Comparison of ENCODE assay signal across 14 cellular contexts in genomic region chr11:8309862-8310261, GRCh38. TPM values are rescaled to one million over a fixed set of nuclear protein-coding genes. Genes with fewer than 3 reads are reported as not detected.
DNase-seq lines count a peak whose midpoint lies in the region; ATAC-seq, FAIRE-seq and TF ChIP-seq lines count a peak whose summit lies in the region.
"Had no signal": no experiment of that assay in that cellular context is flagged by ENCODE, and none has a peak within 500 bp of the region (broad histone marks: within the 10 kb centered on the region; RNA-seq: fewer than 3 reads in every experiment).

No MANE protein-coding gene starts in this region.

- H4K20me1 ChIP-seq in K562 (replicated peaks; ENCODE audit: control insufficient read depth, insufficient read depth, low read length): no peaks in the 10 kb centered on the region
- H4K20me1 ChIP-seq in osteoblast (ENCODE audit: insufficient read depth, low read length): no peaks in the 10 kb centered on the region

- FAIRE-seq in K562 (lab: Jason Lieb, UNC): no peak

- no peaks in the 10 kb centered on the region for H3K4me1 ChIP-seq in K562 (replicated peaks in 1 of 2; ENCODE audit: control insufficient read depth in 2 of 2, insufficient read depth in 2 of 2, low read length in 2 of 2)
- no peaks in the 10 kb centered on the region for H3K4me1 ChIP-seq in osteoblast (ENCODE audit: insufficient read depth, low read length)

- H3K9me1 ChIP-seq in K562 (ENCODE audit: control insufficient read depth, insufficient read depth, low read length): no peaks in the 10 kb centered on the region

- in situ Hi-C loops in K562 (cut with MboI): no loop called here

- TF ChIP-seq CTCF in K562 (IDR thresholded peaks at IDR 0.05 in 2 of 3, conservative IDR thresholded peaks at IDR 0.05 in 1 of 3; ENCODE audit: insufficient read depth in 2 of 3, low read depth in 1 of 3, low read length in 3 of 3) (peak in 1 of 3 experiments; percentile 17; a peak in 1 of 6 replicates), osteoblast (IDR thresholded peaks at IDR 0.05; ENCODE audit: extremely low read depth, low read depth, low read length) (no peak)

- peaks cover 1% of the 10 kb centered on the region for H3K9me3 Mint-ChIP-seq in stimulated activated memory B cell treated with anti-CD40 and anti-IgM and Interleukin-4, amounts not matched to agents 10 μg/mL and 1 μg/mL and 100 μg/mL, for 72 hours

- H2AFZ ChIP-seq in K562 (ENCODE audit: low read depth, low read length): no peak overlapping the region
- H2AFZ ChIP-seq in osteoblast (ENCODE audit: low read length): no peak overlapping the region

- H3K9me3 ChIP-seq in K562 (replicated peaks; ENCODE audit: control insufficient read depth, insufficient read depth, low read depth, low read length): no peaks in the 10 kb centered on the region
- no peaks in the 10 kb centered on the region for H3K9me3 ChIP-seq in osteoblast (ENCODE audit: low read depth, low read length)

- no peak overlapping the region for H3K4me3 Mint-ChIP-seq in stimulated activated memory B cell treated with anti-CD40 and anti-IgM and Interleukin-4, amounts not matched to agents 10 μg/mL and 1 μg/mL and 100 μg/mL, for 72 hours
- H3K4me3 Mint-ChIP-seq: brain had no signal

- H3K27ac Mint-ChIP-seq in stimulated activated memory B cell treated with anti-CD40 and anti-IgM and Interleukin-4, amounts not matched to agents 10 μg/mL and 1 μg/mL and 100 μg/mL, for 72 hours: no peak overlapping the region

- H3K9ac ChIP-seq in K562 (ENCODE audit: insufficient read depth in 1 of 2, low read depth in 2 of 2, low read length in 2 of 2): no peak overlapping the region

- CTCF ChIA-PET in K562 (lab: Yijun Ruan, JAX; ENCODE audit: low intra/inter-chr PET ratio): interaction anchor here (1.2 kb wide), 1 partner anchor 84 kb away, joined by 4 read pairs; no protein-coding TSS in a partner anchor

- no peaks in the 10 kb centered on the region for H3K4me1 Mint-ChIP-seq in stimulated activated memory B cell treated with anti-CD40 and anti-IgM and Interleukin-4, amounts not matched to agents 10 μg/mL and 1 μg/mL and 100 μg/mL, for 72 hours

- H3K27ac ChIP-seq in K562 (ENCODE audit: extremely low read depth, low read depth, low read length) (no peak overlapping the region), osteoblast (ENCODE audit: low read depth, low read length) (no peak overlapping the region)

- no peaks in the 10 kb centered on the region for H3K27me3 Mint-ChIP-seq in stimulated activated memory B cell treated with anti-CD40 and anti-IgM and Interleukin-4, amounts not matched to agents 10 μg/mL and 1 μg/mL and 100 μg/mL, for 72 hours

- H3K4me2 ChIP-seq in K562 (ENCODE audit: insufficient read depth, low read length) (no peak overlapping the region), osteoblast (ENCODE audit: insufficient read depth, low read length) (no peak overlapping the region)

- H3K36me3 ChIP-seq in K562 (ENCODE audit: control insufficient read depth, insufficient read depth, low read length) (no peaks in the 10 kb centered on the region), osteoblast (ENCODE audit: insufficient read depth, low read length) (no peaks in the 10 kb centered on the region)

- ATAC-seq in K562 (peak; percentile 49; the same call in 1 of the 3 replicates), HG03135 (IDR thresholded peaks at IDR 0.05; ENCODE audit: unreplicated experiment) (no peak)
- no peak for ATAC-seq in stimulated activated memory B cell treated with anti-CD40 and anti-IgM and Interleukin-4, amounts not matched to agents 10 μg/mL and 1 μg/mL and 100 μg/mL, for 72 hours
- ATAC-seq: activated CD4-positive, CD25-positive, alpha-beta regulatory T cell treated with anti-CD3 and anti-CD28 coated beads, Interleukin-2, amount 50 U/mL, for 24 hours had no signal

- intact Hi-C loops in K562 (cut with micrococcal nuclease): no loop called here

- DNase-seq in DMS153 treated with DMSO at 0.1 percent for 48 hours (lab: John Stamatoyannopoulos, UW; ENCODE audit: unreplicated experiment) (peak; percentile 44), DMS153 (lab: John Stamatoyannopoulos, UW) (no peak), NCI-H146 (lab: John Stamatoyannopoulos, UW) (peak; percentile 82), K562 (ENCODE audit: extremely low read depth in 1 of 4, low spot score in 3 of 4) (no peak), osteoblast (ENCODE audit: insufficient read length, low spot score, missing footprints) (peak; percentile 15)
- no peak for DNase-seq in activated CD8-positive, alpha-beta memory T cell treated with anti-CD3 and anti-CD28 coated beads for 24 hours
- DNase-seq: NCI-H1048; SHP77; stimulated activated naive CD4-positive, alpha-beta T cell treated with Interleukin-2 at 50 U/mL for 16 hours had no signal

- H3K27me3 ChIP-seq in K562 (ENCODE audit: control insufficient read depth in 2 of 2, insufficient read depth in 2 of 2, low read length in 2 of 2): peaks cover 0 to 11% of the 10 kb centered on the region in 2 experiments; a peak in 2 of 5 replicates
- H3K27me3 ChIP-seq in osteoblast (ENCODE audit: insufficient read depth, low read length): peaks cover 5% of the 10 kb centered on the region

- H3K4me3 ChIP-seq in K562 (no peak overlapping the region), osteoblast (ENCODE audit: insufficient read depth, low read length) (no peak overlapping the region)

- no TSS peak for BruUV-seq in K562 (replicated peaks; lab: Mats Ljungman, UMichigan)

- H3K79me2 ChIP-seq in K562 (ENCODE audit: control insufficient read depth, insufficient read depth, low read length) (no peaks in the 10 kb centered on the region), osteoblast (ENCODE audit: insufficient read depth, low read length) (no peaks in the 10 kb centered on the region)

- no peak for TF ChIP-seq RAD21 in K562 (CRISPR knock-in tag; conservative IDR thresholded peaks at IDR 0.05 in 1 of 2, IDR thresholded peaks at IDR 0.05 in 1 of 2)

- peaks cover under 1% of the 10 kb centered on the region for H3K36me3 Mint-ChIP-seq in stimulated activated memory B cell treated with anti-CD40 and anti-IgM and Interleukin-4, amounts not matched to agents 10 μg/mL and 1 μg/mL and 100 μg/mL, for 72 hours

- no peak for TF ChIP-seq EP300 in K562 (IDR thresholded peaks at IDR 0.05; ENCODE audit: low read length)

- WGBS in K562 (ENCODE audit: insufficient coverage, low coverage, missing lambda C conversion rate): 0% methylated on average over 3 of the region's 3 CpGs

- TF ChIP-seq POLR2A in K562 (conservative IDR thresholded peaks at IDR 0.05): no peak

- POLR2A ChIA-PET in K562 (lab: Yijun Ruan, JAX): no interaction called here

TF ChIP-seq in K562, 482 proteins besides CTCF, POLR2A, EP300 and RAD21 (continues in another document):
- TF ChIP-seq TCF3 (CRISPR knock-in tag; IDR thresholded peaks at IDR 0.05) (no peak), ZNF444 (CRISPR knock-in tag; IDR thresholded peaks at IDR 0.05) (no peak)
- TF ChIP-seq, protein P1, sequence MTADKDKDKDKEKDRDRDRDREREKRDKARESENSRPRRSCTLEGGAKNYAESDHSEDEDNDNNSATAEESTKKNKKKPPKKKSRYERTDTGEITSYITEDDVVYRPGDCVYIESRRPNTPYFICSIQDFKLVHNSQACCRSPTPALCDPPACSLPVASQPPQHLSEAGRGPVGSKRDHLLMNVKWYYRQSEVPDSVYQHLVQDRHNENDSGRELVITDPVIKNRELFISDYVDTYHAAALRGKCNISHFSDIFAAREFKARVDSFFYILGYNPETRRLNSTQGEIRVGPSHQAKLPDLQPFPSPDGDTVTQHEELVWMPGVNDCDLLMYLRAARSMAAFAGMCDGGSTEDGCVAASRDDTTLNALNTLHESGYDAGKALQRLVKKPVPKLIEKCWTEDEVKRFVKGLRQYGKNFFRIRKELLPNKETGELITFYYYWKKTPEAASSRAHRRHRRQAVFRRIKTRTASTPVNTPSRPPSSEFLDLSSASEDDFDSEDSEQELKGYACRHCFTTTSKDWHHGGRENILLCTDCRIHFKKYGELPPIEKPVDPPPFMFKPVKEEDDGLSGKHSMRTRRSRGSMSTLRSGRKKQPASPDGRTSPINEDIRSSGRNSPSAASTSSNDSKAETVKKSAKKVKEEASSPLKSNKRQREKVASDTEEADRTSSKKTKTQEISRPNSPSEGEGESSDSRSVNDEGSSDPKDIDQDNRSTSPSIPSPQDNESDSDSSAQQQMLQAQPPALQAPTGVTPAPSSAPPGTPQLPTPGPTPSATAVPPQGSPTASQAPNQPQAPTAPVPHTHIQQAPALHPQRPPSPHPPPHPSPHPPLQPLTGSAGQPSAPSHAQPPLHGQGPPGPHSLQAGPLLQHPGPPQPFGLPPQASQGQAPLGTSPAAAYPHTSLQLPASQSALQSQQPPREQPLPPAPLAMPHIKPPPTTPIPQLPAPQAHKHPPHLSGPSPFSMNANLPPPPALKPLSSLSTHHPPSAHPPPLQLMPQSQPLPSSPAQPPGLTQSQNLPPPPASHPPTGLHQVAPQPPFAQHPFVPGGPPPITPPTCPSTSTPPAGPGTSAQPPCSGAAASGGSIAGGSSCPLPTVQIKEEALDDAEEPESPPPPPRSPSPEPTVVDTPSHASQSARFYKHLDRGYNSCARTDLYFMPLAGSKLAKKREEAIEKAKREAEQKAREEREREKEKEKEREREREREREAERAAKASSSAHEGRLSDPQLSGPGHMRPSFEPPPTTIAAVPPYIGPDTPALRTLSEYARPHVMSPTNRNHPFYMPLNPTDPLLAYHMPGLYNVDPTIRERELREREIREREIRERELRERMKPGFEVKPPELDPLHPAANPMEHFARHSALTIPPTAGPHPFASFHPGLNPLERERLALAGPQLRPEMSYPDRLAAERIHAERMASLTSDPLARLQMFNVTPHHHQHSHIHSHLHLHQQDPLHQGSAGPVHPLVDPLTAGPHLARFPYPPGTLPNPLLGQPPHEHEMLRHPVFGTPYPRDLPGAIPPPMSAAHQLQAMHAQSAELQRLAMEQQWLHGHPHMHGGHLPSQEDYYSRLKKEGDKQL (CRISPR knock-in tag; IDR thresholded peaks at IDR 0.05; ENCODE audit: borderline replicate concordance): no peak

RNA-seq across cellular contexts. Expression of gene LMO1, which starts 46.2 kb away (rescaled TPM):
- not detected in 2 replicates for total RNA-seq in K562 (2011; cell fraction: chromatin; rRNA removed; ENCODE audit: low replicate concordance)
- total RNA-seq in K562 (2011; cell fraction: nucleolus; rRNA removed): not detected in 2 replicates
- total RNA-seq in K562 (2011; cell fraction: nucleoplasm; rRNA removed): not detected in 2 replicates
- total RNA-seq in K562 (2014; rRNA removed): not detected in 2 replicates
- not detected in 2 replicates for total RNA-seq in K562 (2014; rRNA removed; fragmentation: Illumina TruSeq; extraction: Trizol)
- total RNA-seq in K562 (2015; rRNA removed; fragmentation: Illumina TruSeq; extraction: Trizol): not detected in 2 replicates
- not detected in 2 replicates for total RNA-seq in K562 (2021)
- not detected in 2 replicates for polyA plus RNA-seq in K562 (2011; rRNA removed)
- polyA plus RNA-seq in K562 (2011; cell fraction: cytosol; rRNA removed): not detected in 2 replicates
- polyA plus RNA-seq in K562 (2011; cell fraction: nucleus; rRNA removed): not detected in 2 replicates
- polyA plus RNA-seq in K562 (2012): not detected in 2 replicates
- polyA plus RNA-seq in K562 (2014; fragmentation: Illumina TruSeq; extraction: Trizol): not detected in 2 replicates
- polyA plus RNA-seq in K562 (2014; fragmentation: Nextera tagmentation; extraction: Ambion mirVana): not detected
- not detected in 2 replicates for polyA plus RNA-seq in K562 (2014; rRNA removed)
- polyA minus RNA-seq in K562 (2011; rRNA and poly(A)+ RNA removed): not detected in 2 replicates
- polyA minus RNA-seq in K562 (2011; cell fraction: cytosol; rRNA and poly(A)+ RNA removed): not detected in 2 replicates
- polyA minus RNA-seq in K562 (2011; cell fraction: nucleus; rRNA and poly(A)+ RNA removed): not detected in 2 replicates
- not detected in 2 replicates for total RNA-seq in osteoblast
- total RNA-seq: Daoy had no signal

Comparison
In these comparisons a context has a peak if more than half of its experiments do, and no peak if none do; other contexts are left out.
1. DNase-seq: peak in DMS153 treated with DMSO at 0.1 percent for 48 hours (single experiment), NCI-H146 (single experiment) and osteoblast (single experiment); none in DMS153 (single experiment), K562 (0 of 4) and activated CD8-positive, alpha-beta memory T cell treated with anti-CD3 and anti-CD28 coated beads for 24 hours (single experiment).